ENCODE assay signal across 8 cellular contexts in the genomic region with DNA sequence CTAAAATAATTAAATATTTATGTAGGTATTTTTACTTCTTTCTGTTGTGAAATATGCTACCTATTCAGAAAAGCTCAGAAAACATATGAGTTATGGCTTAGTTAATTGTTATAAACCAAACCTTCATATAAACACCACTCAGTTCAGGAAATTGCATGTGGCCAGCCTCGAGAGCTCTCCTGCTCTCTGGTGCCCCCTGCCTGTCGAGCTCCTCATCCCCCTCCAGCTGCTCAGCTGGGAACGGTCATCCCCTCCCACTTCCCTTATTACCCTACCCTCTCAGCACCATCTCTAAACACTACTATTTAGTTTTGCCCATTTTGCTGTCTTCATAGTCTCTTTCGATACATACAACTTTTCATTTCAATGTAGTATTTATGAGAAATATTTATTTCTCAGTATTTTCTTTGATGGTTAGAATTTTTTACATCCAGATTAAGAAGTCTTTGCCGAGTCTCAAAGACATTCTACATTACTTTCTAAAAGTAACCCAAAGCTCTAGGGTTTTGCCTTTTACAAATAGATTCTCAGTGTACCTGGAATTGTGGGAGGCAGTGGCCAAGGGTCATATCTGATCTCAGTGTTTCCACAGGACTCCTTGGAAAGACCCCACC. TPM values are rescaled to one million over a fixed set of nuclear protein-coding genes. Genes with fewer than 3 reads are reported as not detected.
A peak's percentile ranks its signal among the peaks of the same experiment; 100 is the strongest.
DNase-seq lines count a peak whose midpoint lies in the region; ATAC-seq and TF ChIP-seq lines count a peak whose summit lies in the region.

No MANE protein-coding gene starts in this region.

- peaks cover 16% of the 10 kb centered on the region for H3K4me1 Mint-ChIP-seq in activated naive CD8-positive, alpha-beta T cell treated with anti-CD3 and anti-CD28 coated beads for 36 hours

- no peak for TF ChIP-seq POLR2A in heart left ventricle (IDR thresholded peaks at IDR 0.05)

- H3K27ac ChIP-seq in heart left ventricle, result no peak overlapping the region

- peak overlapping the region; percentile 75 for H3K27ac Mint-ChIP-seq in activated naive CD8-positive, alpha-beta T cell treated with anti-CD3 and anti-CD28 coated beads for 36 hours

- intact Hi-C loops in heart left ventricle (cut with DNase I), result loop anchor here (1.0 to 10.0 kb wide), 10 partner anchors 134 to 230 kb away; a partner anchor contains a TSS

- peak; percentile 86 for DNase-seq in GM10266 (ENCODE audit: extremely low spot score)
- peak; percentile 57 to 87 for DNase-seq in HAP-1 (ENCODE audit: low spot score in 2 of 2)
- DNase-seq in MV-4-11 (lab: John Stamatoyannopoulos, UW), result peak; percentile 83
- peak; percentile 64 for DNase-seq in SW480 (ENCODE audit: low spot score)
- peak; percentile 82 for DNase-seq in activated naive CD8-positive, alpha-beta T cell treated with anti-CD3 and anti-CD28 coated beads for 36 hours
- DNase-seq in heart left ventricle, result peak; percentile 71 to 90 (median 76)
- peak; percentile 11 for DNase-seq in retinal pigment epithelial cell (ENCODE audit: low read depth)

- H3K36me3 ChIP-seq in HAP-1 (replicated peaks) (no peaks in the 10 kb centered on the region), heart left ventricle (no peaks in the 10 kb centered on the region)

- TF ChIP-seq CTCF in GM10266 (IDR thresholded peaks at IDR 0.05; ENCODE audit: control insufficient read depth, insufficient read depth, low read depth, missing control alignments), result peak; percentile 91
- TF ChIP-seq CTCF in heart left ventricle (IDR thresholded peaks at IDR 0.05), result peak; percentile 80 to 96 (median 91)
- peak; percentile 98 for TF ChIP-seq CTCF in retinal pigment epithelial cell (conservative IDR thresholded peaks at IDR 0.05; ENCODE audit: low read depth, low read length)

- H3K9me3 ChIP-seq in HAP-1, result no peaks in the 10 kb centered on the region
- peaks cover 0 to 21% (median 7%) of the 10 kb centered on the region in 12 donors for H3K9me3 ChIP-seq in heart left ventricle

- H3K4me1 ChIP-seq in HAP-1 (no peaks in the 10 kb centered on the region), heart left ventricle (peaks cover 0 to 18% (median 0%) of the 10 kb centered on the region in 12 donors)

- in situ Hi-C loops in HAP-1 (cut with MboI; ENCODE audit: low sequenced_read_pairs), result no loop called here

- H3K9me3 Mint-ChIP-seq in activated naive CD8-positive, alpha-beta T cell treated with anti-CD3 and anti-CD28 coated beads for 36 hours, result peaks cover 17% of the 10 kb centered on the region

- no peak overlapping the region for H3K4me3 Mint-ChIP-seq in activated naive CD8-positive, alpha-beta T cell treated with anti-CD3 and anti-CD28 coated beads for 36 hours

- 24 to 28% (median 27%) methylated on average over 5 of the region's 5 CpGs for WGBS in heart left ventricle, 4 donors

- no peak overlapping the region for H3K4me3 ChIP-seq in HAP-1
- no peak overlapping the region for H3K4me3 ChIP-seq in heart left ventricle
- no peak overlapping the region for H3K4me3 ChIP-seq in retinal pigment epithelial cell (ENCODE audit: low read length)

- peaks cover 15% of the 10 kb centered on the region for H3K36me3 Mint-ChIP-seq in activated naive CD8-positive, alpha-beta T cell treated with anti-CD3 and anti-CD28 coated beads for 36 hours

- no peaks in the 10 kb centered on the region for H3K27me3 Mint-ChIP-seq in activated naive CD8-positive, alpha-beta T cell treated with anti-CD3 and anti-CD28 coated beads for 36 hours

- ATAC-seq in heart left ventricle, result peak; percentile 86 to 96 (median 94)
- no peak for ATAC-seq in GM19324 (IDR thresholded peaks at IDR 0.05; ENCODE audit: low FRiP score, unreplicated experiment)

- H3K27me3 ChIP-seq in HAP-1 (ENCODE audit: low read depth) (peaks cover 8% of the 10 kb centered on the region), heart left ventricle (no peaks in the 10 kb centered on the region)

RNA-seq across cellular contexts. Expression of a gene that starts 51.2 kb away (rescaled TPM):
- total RNA-seq in activated naive CD8-positive, alpha-beta T cell treated with anti-CD3 and anti-CD28 coated beads for 36 hours, result 100 to 1,000 TPM; 239 to 245 TPM
- 10 to 100 TPM; 12.8 to 59.8 (median 20.3) TPM for total RNA-seq in heart left ventricle
- polyA plus RNA-seq in heart left ventricle, result 1 to 10 TPM; 4.0 to 8.1 TPM

RNA-seq across cellular contexts. Expression of a gene that starts 55.7 kb away (rescaled TPM):
- total RNA-seq in activated naive CD8-positive, alpha-beta T cell treated with anti-CD3 and anti-CD28 coated beads for 36 hours, result 1 to 10 TPM; 1.4 to 1.8 TPM
- total RNA-seq in heart left ventricle, result 10 to 100 TPM in 8 of 9 donors, 1 to 10 TPM in 1; 9.9 to 45.5 (median 13.2) TPM
- polyA plus RNA-seq in heart left ventricle, result 100 to 1,000 TPM in 1 of 2 donors, 10 to 100 TPM in 1; 37.3 to 118 TPM

Comparison
In these comparisons a context has a peak if more than half of its experiments do, and no peak if none do; other contexts are left out.
1. DNase-seq: peak in every context shown above with its lines; median percentile 86 in GM10266; 83 in MV-4-11; 82 in activated naive CD8-positive, alpha-beta T cell treated with anti-CD3 and anti-CD28 coated beads for 36 hours; 76 in heart left ventricle; 72 in HAP-1; 64 in SW480; 11 in retinal pigment epithelial cell.